9 cellular contexts compared by ENCODE assay signal in the genomic region with DNA sequence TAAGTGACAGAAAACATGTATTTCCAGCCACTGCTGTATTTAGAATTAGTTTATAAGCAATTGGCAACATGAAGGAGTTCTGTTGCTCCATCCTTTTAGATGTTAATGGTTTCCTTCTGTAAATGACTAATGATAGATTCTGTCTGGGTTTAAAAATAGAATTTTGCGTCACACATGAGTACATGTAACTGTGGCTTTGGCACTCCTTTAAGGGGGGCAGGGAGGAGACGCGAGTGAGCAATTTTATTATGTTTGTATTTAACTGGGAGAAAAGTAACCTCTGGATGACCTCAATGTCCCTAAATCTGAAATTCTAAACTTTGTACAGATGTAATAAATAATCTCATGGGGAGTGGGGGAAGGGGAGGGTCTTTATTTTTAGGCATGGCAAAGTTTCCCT.
A peak's percentile ranks its signal among the peaks of the same experiment; 100 is the strongest.
DNase-seq lines count a peak whose midpoint lies in the region; ATAC-seq and TF ChIP-seq lines count a peak whose summit lies in the region.
"Had no signal": no experiment of that assay in that cellular context is flagged by ENCODE, and none has a peak within 500 bp of the region (broad histone marks: within the 10 kb centered on the region; RNA-seq: fewer than 3 reads in every experiment).

No MANE protein-coding gene starts in this region.

- H4K8ac ChIP-seq in H9 (replicated peaks; ENCODE audit: insufficient read length, low read depth, low read length), result no peak overlapping the region

- H3T11ph ChIP-seq in H9 (ENCODE audit: low read length), result no peak overlapping the region

- POLR2A ChIA-PET in Panc1 (lab: Charles Lee), result no interaction called here

- H3K9me3 ChIP-seq in H9 (ENCODE audit: control insufficient read depth, low read depth, low read length), result no peaks in the 10 kb centered on the region
- H3K9me3 ChIP-seq in Panc1 (ENCODE audit: control insufficient read depth, insufficient read depth, low read depth, low read length), result no peaks in the 10 kb centered on the region
- H3K9me3 ChIP-seq in stomach smooth muscle (ENCODE audit: control insufficient read depth in 2 of 2, low read length in 2 of 2), result no peaks in the 10 kb centered on the region

- no CpG with 5 or more reads among the region's 3 CpGs for WGBS in H9 (ENCODE audit: extremely low coverage, insufficient read length, low lambda C conversion rate)

- in situ Hi-C loops in Panc1 (cut with HindIII; ENCODE audit: low pct_unique_long_range_greater_than_20kb, low sequenced_read_pairs) (no loop called here), GM13977 (cut with MboI; ENCODE audit: low pct_unique_long_range_greater_than_20kb, low sequenced_read_pairs, unreplicated experiment) (no loop called here)

- no peak overlapping the region for H3K14ac ChIP-seq in H9 (ENCODE audit: insufficient read depth, low read length)

- H4K5ac ChIP-seq in H9 (ENCODE audit: insufficient read length, low read depth, low read length), result no peak overlapping the region

- no peak overlapping the region for H2BK20ac ChIP-seq in H9 (ENCODE audit: low read depth, low read length, poor library complexity, severe bottlenecking)

- H2BK120ac ChIP-seq in H9 (ENCODE audit: low read depth, low read length, poor library complexity, severe bottlenecking), result no peak overlapping the region

- no peak overlapping the region for H3K4ac ChIP-seq in H9 (ENCODE audit: low read depth, low read length)

- H3K56ac ChIP-seq in H9 (ENCODE audit: insufficient read length, low read depth, low read length), result no peak overlapping the region

- H2BK5ac ChIP-seq in H9 (ENCODE audit: insufficient read length, low read length), result no peak overlapping the region

- peak overlapping the region; percentile 15 to 27 (median 17); a peak in 3 of 7 replicates for H3K27ac Mint-ChIP-seq in H9
- H3K27ac Mint-ChIP-seq: activated naive CD8-positive, alpha-beta T cell treated with anti-CD3 and anti-CD28 coated beads, Interleukin-2, amount 10 ng/mL, durations not matched to agents 7 days and 5 days had no signal

- H3K79me2 ChIP-seq in H9 (ENCODE audit: insufficient read depth, low read length), result no peaks in the 10 kb centered on the region

- ATAC-seq in Panc1 (no peak), Right ventricle myocardium superior (ENCODE audit: poor library complexity) (peak; percentile 93), GM21528 (IDR thresholded peaks at IDR 0.05; ENCODE audit: low FRiP score, unreplicated experiment) (no peak)

- H2AK5ac ChIP-seq in H9 (ENCODE audit: insufficient read length, low read length), result no peak overlapping the region

- H3K4me1 Mint-ChIP-seq in H9, result peaks cover 32 to 34% of the 10 kb centered on the region in 2 experiments

- BruUV-seq in Panc1 (replicated peaks; lab: Mats Ljungman, UMichigan), result no TSS peak

- no peaks in the 10 kb centered on the region for H3K23me2 ChIP-seq in H9 (ENCODE audit: insufficient read length, low read depth, low read length, poor library complexity, severe bottlenecking)

- peaks cover 0 to 4% (median 4%) of the 10 kb centered on the region in 3 experiments; a peak in 2 of 7 replicates for H3K36me3 Mint-ChIP-seq in H9 (ENCODE audit: insufficient read depth in 1 of 3, low read depth in 3 of 3)

- H3K9me3 Mint-ChIP-seq in H9, result no peaks in the 10 kb centered on the region
- H3K9me3 Mint-ChIP-seq: activated naive CD8-positive, alpha-beta T cell treated with anti-CD3 and anti-CD28 coated beads, Interleukin-2, amount 10 ng/mL, durations not matched to agents 7 days and 5 days had no signal

- no peak overlapping the region for H3K4me3 ChIP-seq in Panc1 (ENCODE audit: low read depth in 2 of 2, low read length in 2 of 2)
- H3K4me3 ChIP-seq in stomach smooth muscle (ENCODE audit: low read length in 2 of 2), result peak overlapping the region in 1 of 2 donors; percentile 1

- H3K79me1 ChIP-seq in H9 (ENCODE audit: insufficient read depth, low read depth, low read length, poor library complexity, severe bottlenecking), result no peaks in the 10 kb centered on the region

- DNase-seq in AG08395 (ENCODE audit: low spot score) (peak; percentile 79), H9 (no peak), Panc1 (ENCODE audit: low read depth, low spot score) (peak; percentile 25), Right ventricle myocardium superior (peak; percentile 45), NCI-H524 treated with DMSO at 0.1 percent for 48 hours (lab: John Stamatoyannopoulos, UW) (no peak), GM13977 (ENCODE audit: low spot score) (no peak)
- DNase-seq: activated naive CD8-positive, alpha-beta T cell treated with anti-CD3 and anti-CD28 coated beads, Interleukin-2, amount 10 ng/mL, durations not matched to agents 7 days and 5 days had no signal

- H3K27ac ChIP-seq in H9 (ENCODE audit: insufficient read length, low read depth, low read length) (no peak overlapping the region), Panc1 (ENCODE audit: low read length) (no peak overlapping the region), stomach smooth muscle (ENCODE audit: low read length) (peak overlapping the region; percentile 47)

- no peaks in the 10 kb centered on the region for H3K27me3 ChIP-seq in H9 (ENCODE audit: insufficient read depth, low read length)
- H3K27me3 ChIP-seq in Panc1 (ENCODE audit: control insufficient read depth, insufficient read depth, low read length), result no peaks in the 10 kb centered on the region
- no peaks in the 10 kb centered on the region for H3K27me3 ChIP-seq in stomach smooth muscle (ENCODE audit: control insufficient read depth in 1 of 2, insufficient read depth in 2 of 2, low read length in 2 of 2)

- no peak overlapping the region for H3K18ac ChIP-seq in H9 (ENCODE audit: insufficient read length, low read depth, low read length)

- no peak overlapping the region for H4K91ac ChIP-seq in H9 (ENCODE audit: insufficient read length, low read depth, low read length)

- H2BK15ac ChIP-seq in H9 (ENCODE audit: low read depth, low read length), result no peak overlapping the region

- H3K4me3 Mint-ChIP-seq in H9, result no peak overlapping the region
- H3K4me3 Mint-ChIP-seq: activated naive CD8-positive, alpha-beta T cell treated with anti-CD3 and anti-CD28 coated beads, Interleukin-2, amount 10 ng/mL, durations not matched to agents 7 days and 5 days had no signal

- no peaks in the 10 kb centered on the region for H3K27me3 Mint-ChIP-seq in H9 (ENCODE audit: low read depth)
- H3K27me3 Mint-ChIP-seq: activated naive CD8-positive, alpha-beta T cell treated with anti-CD3 and anti-CD28 coated beads, Interleukin-2, amount 10 ng/mL, durations not matched to agents 7 days and 5 days had no signal

- no peaks in the 10 kb centered on the region for H3K36me3 ChIP-seq in Panc1 (ENCODE audit: control insufficient read depth, insufficient read depth, low read length)
- H3K36me3 ChIP-seq in stomach smooth muscle (ENCODE audit: control insufficient read depth in 2 of 2, insufficient read depth in 2 of 2, low read length in 2 of 2), result peaks cover 0 to 3% of the 10 kb centered on the region in 2 donors

- H3K9ac ChIP-seq in H9 (ENCODE audit: extremely low read depth, insufficient read length, low read length) (no peak overlapping the region), stomach smooth muscle (ENCODE audit: low read length in 2 of 2) (no peak overlapping the region)

- no peak overlapping the region for H2AFZ ChIP-seq in H9 (ENCODE audit: low read length)

- TF ChIP-seq CTCF in H9 (conservative IDR thresholded peaks at IDR 0.05) (no peak), Panc1 (IDR thresholded peaks at IDR 0.05) (no peak), GM13977 (IDR thresholded peaks at IDR 0.05; ENCODE audit: extremely low read depth, insufficient read depth, missing control alignments) (no peak)

- CTCF ChIA-PET in Panc1 (lab: Charles Lee), result no interaction called here

- no peak overlapping the region for H2BK12ac ChIP-seq in H9 (ENCODE audit: insufficient read length, low read depth, low read length)

- no peak overlapping the region for H3K4me2 ChIP-seq in H9 (ENCODE audit: insufficient read depth, insufficient read length, low read length)

- H3K4me1 ChIP-seq in H9 (ENCODE audit: insufficient read depth, low read length) (peaks cover 5% of the 10 kb centered on the region; the same call in 1 of the 2 replicates), Panc1 (ENCODE audit: control insufficient read depth, insufficient read depth, low read length) (peaks cover 9% of the 10 kb centered on the region; the same call in 1 of the 2 replicates), stomach smooth muscle (ENCODE audit: control insufficient read depth, insufficient read depth, low read length) (no peaks in the 10 kb centered on the region)

- intact Hi-C loops in Panc1 (cut with micrococcal nuclease; ENCODE audit: unreplicated experiment) (loop anchor here (10.0 kb wide), 1 partner anchor 420 kb away; no protein-coding TSS in a partner anchor), Right ventricle myocardium superior (cut with DNase I) (no loop called here)

- H3K23ac ChIP-seq in H9 (ENCODE audit: insufficient read length, low read depth, low read length), result no peak overlapping the region

- H4K20me1 ChIP-seq in H9 (ENCODE audit: control insufficient read depth, insufficient read depth, insufficient read length), result no peaks in the 10 kb centered on the region

Comparison
In these comparisons a context has a peak if more than half of its experiments do, and no peak if none do; other contexts are left out.
1. DNase-seq: peak in AG08395 (single experiment), Panc1 (single experiment) and Right ventricle myocardium superior (single experiment); none in H9 (single experiment), NCI-H524 treated with DMSO at 0.1 percent for 48 hours (single experiment) and GM13977 (single experiment).